13 cellular contexts compared by ENCODE assay signal in genomic region chr5:71588533-71588885, GRCh38. TPM values are rescaled to one million over a fixed set of nuclear protein-coding genes. Genes with fewer than 3 reads are reported as not detected.
DNase-seq lines count a peak whose midpoint lies in the region; ATAC-seq and TF ChIP-seq lines count a peak whose summit lies in the region.
"Had no signal": no experiment of that assay in that cellular context is flagged by ENCODE, and none has a peak within 500 bp of the region (broad histone marks: within the 10 kb centered on the region; RNA-seq: fewer than 3 reads in every experiment).

No MANE protein-coding gene starts in this region.

- no peak overlapping the region for H3K9ac ChIP-seq in PC-3 (ENCODE audit: low read length)
- H3K9ac ChIP-seq in skeletal muscle satellite cell (ENCODE audit: low read depth, low read length): no peak overlapping the region

- no peaks in the 10 kb centered on the region for H3K36me3 ChIP-seq in PC-3 (ENCODE audit: low read depth, low read length)
- no peaks in the 10 kb centered on the region for H3K36me3 ChIP-seq in skeletal muscle satellite cell (ENCODE audit: insufficient read depth, low read length)
- H3K36me3 ChIP-seq: WERI-Rb-1 had no signal

- POLR2A ChIA-PET in activated CD4-positive, alpha-beta T cell treated with anti-CD3 and anti-CD28 coated beads, Interleukin-2, amount 10 ng/mL, durations not matched to agents 7 days and 5 days (lab: Charles Lee): no interaction called here
- POLR2A ChIA-PET in PC-3 (lab: Charles Lee; ENCODE audit: unreplicated experiment): no interaction called here

- H3K27ac ChIP-seq in PC-3 (ENCODE audit: low read length): no peak overlapping the region
- H3K27ac ChIP-seq: WERI-Rb-1 had no signal

- peaks cover 20% of the 10 kb centered on the region for H3K4me1 ChIP-seq in PC-3 (ENCODE audit: insufficient read depth, low read length)
- H3K4me1 ChIP-seq in skeletal muscle satellite cell (ENCODE audit: control insufficient read depth, insufficient read depth, low read length): peaks cover 13% of the 10 kb centered on the region

- H3K4me3 ChIP-seq in PC-3 (ENCODE audit: low read length): peak overlapping the region; percentile 81
- H3K4me3 ChIP-seq in skeletal muscle satellite cell (ENCODE audit: low read length): no peak overlapping the region

- CTCF ChIA-PET in activated CD4-positive, alpha-beta T cell treated with anti-CD3 and anti-CD28 coated beads, Interleukin-2, amount 10 ng/mL, durations not matched to agents 7 days and 5 days (lab: Charles Lee): interaction anchor here (0.6 to 5.5 kb wide), 2 partner anchors 12 to 56 kb away, joined by 4 to 47 read pairs; no protein-coding TSS in a partner anchor
- CTCF ChIA-PET in PC-3 (lab: Charles Lee): interaction anchor here (2.1 kb wide), 1 partner anchor 13 kb away, joined by 13 read pairs; no protein-coding TSS in a partner anchor

- H3K9me3 ChIP-seq in PC-3 (ENCODE audit: low read length) (no peaks in the 10 kb centered on the region), skeletal muscle satellite cell (replicated peaks; ENCODE audit: low read length) (no peaks in the 10 kb centered on the region)
- H3K9me3 ChIP-seq: body of pancreas, left lung had no signal

- H3K4me3 Mint-ChIP-seq in activated CD4-positive, alpha-beta T cell treated with anti-CD3 and anti-CD28 coated beads, Interleukin-2, amount 10 ng/mL, durations not matched to agents 7 days and 5 days: peak overlapping the region; percentile 94
- H3K4me3 Mint-ChIP-seq in effector memory CD8-positive, alpha-beta T cell: peak overlapping the region; percentile 89 to 90

- H3K9me3 Mint-ChIP-seq in activated CD4-positive, alpha-beta T cell treated with anti-CD3 and anti-CD28 coated beads, Interleukin-2, amount 10 ng/mL, durations not matched to agents 7 days and 5 days: no peaks in the 10 kb centered on the region
- no peaks in the 10 kb centered on the region for H3K9me3 Mint-ChIP-seq in effector memory CD8-positive, alpha-beta T cell

- H3F3A ChIP-seq in PC-3 (ENCODE audit: low read length, unreplicated experiment): no peaks in the 10 kb centered on the region

- H4K20me1 ChIP-seq in PC-3 (ENCODE audit: low read length): no peaks in the 10 kb centered on the region

- DNase-seq in activated CD4-positive, alpha-beta T cell treated with anti-CD3 and anti-CD28 coated beads, Interleukin-2, amount 10 ng/mL, durations not matched to agents 7 days and 5 days: no peak
- no peak for DNase-seq in activated CD4-positive, alpha-beta T cell treated with anti-CD3 and anti-CD28 coated beads for 4 hours
- no peak for DNase-seq in PC-3
- DNase-seq in effector memory CD8-positive, alpha-beta T cell: no peak
- no peak for DNase-seq in AML-193 (lab: John Stamatoyannopoulos, UW)
- DNase-seq in SKM-1 (lab: John Stamatoyannopoulos, UW; ENCODE audit: unreplicated experiment): no peak
- DNase-seq: body of pancreas, GF-D8, left lung, NCI-H187 treated with DMSO at 0.1 percent for 48 hours had no signal

- H3K27me3 ChIP-seq in PC-3 (ENCODE audit: low read length) (no peaks in the 10 kb centered on the region), skeletal muscle satellite cell (ENCODE audit: control insufficient read depth, insufficient read depth, low read length) (no peaks in the 10 kb centered on the region)
- H3K27me3 ChIP-seq: body of pancreas, left lung had no signal

- BruUV-seq in PC-3 (replicated peaks; lab: Mats Ljungman, UMichigan): no TSS peak

- peak overlapping the region; percentile 79 for H3K4me2 ChIP-seq in PC-3 (ENCODE audit: low read length)
- peak overlapping the region; percentile 81 for H3K4me2 ChIP-seq in skeletal muscle satellite cell (ENCODE audit: low read length)

- H2AFZ ChIP-seq in PC-3 (ENCODE audit: low read length): no peak overlapping the region

- ATAC-seq in PC-3 (no peak), GM21360 (IDR thresholded peaks at IDR 0.05; ENCODE audit: unreplicated experiment) (no peak)
- no peak for ATAC-seq in effector memory CD8-positive, alpha-beta T cell (replicated peaks)
- ATAC-seq: body of pancreas, left lung had no signal

- H3K27me3 Mint-ChIP-seq in activated CD4-positive, alpha-beta T cell treated with anti-CD3 and anti-CD28 coated beads, Interleukin-2, amount 10 ng/mL, durations not matched to agents 7 days and 5 days: no peaks in the 10 kb centered on the region
- H3K27me3 Mint-ChIP-seq in effector memory CD8-positive, alpha-beta T cell: no peaks in the 10 kb centered on the region

- H3K4me1 Mint-ChIP-seq in activated CD4-positive, alpha-beta T cell treated with anti-CD3 and anti-CD28 coated beads, Interleukin-2, amount 10 ng/mL, durations not matched to agents 7 days and 5 days: peaks cover 35% of the 10 kb centered on the region
- H3K4me1 Mint-ChIP-seq in effector memory CD8-positive, alpha-beta T cell (ENCODE audit: low read depth in 2 of 2): peaks cover 30 to 49% of the 10 kb centered on the region in 2 donors

- no peak for TF ChIP-seq CTCF in PC-3 (conservative IDR thresholded peaks at IDR 0.05; ENCODE audit: low read depth, low read length)

- peak overlapping the region; percentile 99 for H3K27ac Mint-ChIP-seq in activated CD4-positive, alpha-beta T cell treated with anti-CD3 and anti-CD28 coated beads, Interleukin-2, amount 10 ng/mL, durations not matched to agents 7 days and 5 days
- H3K27ac Mint-ChIP-seq in effector memory CD8-positive, alpha-beta T cell: peak overlapping the region; percentile 97

- H3K9me2 ChIP-seq in PC-3 (replicated peaks; ENCODE audit: low read length): no peaks in the 10 kb centered on the region

- H3K36me3 Mint-ChIP-seq in activated CD4-positive, alpha-beta T cell treated with anti-CD3 and anti-CD28 coated beads, Interleukin-2, amount 10 ng/mL, durations not matched to agents 7 days and 5 days (ENCODE audit: low read depth): peaks cover 8% of the 10 kb centered on the region
- H3K36me3 Mint-ChIP-seq in effector memory CD8-positive, alpha-beta T cell (ENCODE audit: insufficient read depth): peaks cover 20% of the 10 kb centered on the region

- intact Hi-C loops in PC-3 (cut with micrococcal nuclease): no loop called here

- peaks cover 39% of the 10 kb centered on the region for H3K79me2 ChIP-seq in PC-3 (ENCODE audit: low read length)

RNA-seq across cellular contexts. Expression of gene MCCC2, which starts 1.4 kb away (rescaled TPM):
- 10 to 100 TPM; 40.0 to 40.1 TPM for total RNA-seq in activated CD4-positive, alpha-beta T cell treated with anti-CD3 and anti-CD28 coated beads, Interleukin-2, amount 10 ng/mL, durations not matched to agents 7 days and 5 days
- 31.7 and 32.2 TPM in 2 replicates for total RNA-seq in PC-3 (2014; rRNA removed)
- total RNA-seq in skeletal muscle satellite cell (2012; rRNA removed): 21.8 and 24.6 TPM in 2 replicates
